Comparison of ENCODE assay signal across 21 cellular contexts in the genomic region with DNA sequence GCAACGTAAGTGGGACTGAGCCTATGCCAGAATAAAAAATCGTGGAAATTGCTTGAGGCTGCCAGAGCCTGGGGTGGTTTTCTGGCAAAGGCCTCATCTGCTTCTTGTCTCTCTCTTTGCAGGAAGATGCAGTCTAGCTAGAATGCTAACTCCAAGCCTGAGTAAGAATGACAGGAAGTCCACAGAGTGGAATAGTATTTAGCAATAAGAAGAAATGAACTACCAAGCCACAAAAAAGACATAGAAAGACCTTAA.
"Had no signal": no experiment of that assay in that cellular context is flagged by ENCODE, and none has a peak within 500 bp of the region (broad histone marks: within the 10 kb centered on the region; RNA-seq: fewer than 3 reads in every experiment).

No MANE protein-coding gene starts in this region.

- H3K4me3 ChIP-seq: hepatocyte, left ventricle myocardium inferior, lung, ovary, right atrium auricular region, skin epidermis, stomach, tibial nerve, uterus had no signal

- H3K79me2 ChIP-seq: hepatocyte had no signal

- DNase-seq: islet precursor cell; left ventricle myocardium inferior; mesendoderm; naive B cell; natural killer cell; nephron progenitor cell; ovary; stimulated activated CD4-positive, alpha-beta T cell treated with anti-CD3 and anti-CD28 coated beads, Interleukin-12 subunit alpha, Interleukin-12 subunit beta, amount 100 ng/mL, for 4 hours; stimulated activated CD4-positive, alpha-beta T cell treated with anti-CD3 and anti-CD28 coated beads, Interleukin-15, amount 100 ng/mL, for 24 hours; stimulated activated CD4-positive, alpha-beta T cell treated with anti-CD3 and anti-CD28 coated beads, Interleukin-2, amount 100 ng/mL, for 24 hours; stimulated activated CD4-positive, alpha-beta T cell treated with anti-CD3 and anti-CD28 coated beads, Interleukin-4, amount 100 ng/mL, for 1 hour; stimulated activated naive B cell treated with anti-CD40 and anti-IgM and Interleukin-4, amounts not matched to agents 10 μg/mL and 1 μg/mL and 100 μg/mL, for 72 hours; stimulated activated naive CD8-positive, alpha-beta T cell treated with anti-CD3 and anti-CD28 coated beads, Interleukin-15, Interleukin-2, amounts not matched to agents 100 U/mL and 50 U/mL, for 24 hours; stomach; uterus had no signal

- H3K4me2 ChIP-seq: hepatocyte had no signal

- H3K27me3 ChIP-seq: ovary had no signal

- H3K9me3 ChIP-seq: ovary, uterus had no signal

- H3K36me3 ChIP-seq: left ventricle myocardium inferior, ovary, right atrium auricular region, stomach, tibial nerve, uterus had no signal

- H2AFZ ChIP-seq: hepatocyte had no signal

- H3K27ac ChIP-seq: hepatocyte, left ventricle myocardium inferior, ovary, right atrium auricular region, skin epidermis, tibial nerve, uterus had no signal

- ATAC-seq: natural killer cell; sciatic nerve; stimulated activated naive B cell treated with anti-CD40 and anti-IgM and Interleukin-4, amounts not matched to agents 10 μg/mL and 1 μg/mL and 100 μg/mL, for 72 hours; stimulated activated naive CD8-positive, alpha-beta T cell treated with anti-CD3 and anti-CD28 coated beads, Interleukin-15, Interleukin-2, amounts not matched to agents 100 U/mL and 50 U/mL, for 24 hours had no signal
